Comparison of ENCODE assay signal across 1 cellular context in the genomic region with DNA sequence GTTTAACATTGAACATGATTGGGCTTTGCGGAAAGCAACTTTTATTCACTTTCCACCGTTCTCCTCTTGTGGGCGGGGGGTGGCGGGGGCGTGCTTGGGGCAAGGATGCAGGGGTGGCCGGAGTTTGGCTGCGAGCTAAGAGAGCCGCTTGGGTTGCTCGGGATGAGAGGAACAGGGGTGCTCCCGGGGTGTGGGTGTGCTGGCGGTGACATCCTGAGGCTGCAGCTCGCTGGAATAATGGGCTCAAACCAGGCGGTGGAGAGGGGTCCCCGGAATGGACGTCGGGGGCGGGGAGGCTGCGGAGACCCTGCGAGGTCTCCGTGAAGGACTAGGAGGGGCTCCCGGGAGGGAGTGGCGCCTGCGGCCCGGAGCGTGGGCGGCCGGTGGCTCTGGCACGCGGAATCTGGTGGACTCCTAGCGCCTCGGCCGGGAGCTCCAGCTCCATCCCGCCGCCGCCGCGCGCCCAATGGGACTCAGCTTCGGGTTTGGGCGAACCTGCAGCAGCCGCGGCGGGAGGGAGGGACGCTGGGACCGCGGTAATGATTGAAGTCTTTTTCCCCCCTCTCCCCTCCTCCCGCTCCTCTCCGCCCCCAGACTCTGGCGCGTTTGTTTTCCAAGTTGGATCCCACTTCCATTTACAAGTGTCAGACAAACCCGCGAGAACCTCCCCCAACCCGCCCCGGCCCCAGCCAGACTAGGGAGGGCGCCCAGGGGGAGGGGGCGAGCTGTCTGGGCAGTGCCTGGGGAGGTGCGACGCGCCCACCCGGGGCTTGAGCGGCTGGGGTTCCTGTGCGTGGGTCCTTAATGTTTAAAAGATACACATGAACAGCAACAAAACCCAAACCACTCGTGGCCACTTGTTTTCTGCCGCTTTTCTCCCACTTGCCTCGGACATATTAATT.
TF ChIP-seq lines count a peak whose summit lies in the region.

No MANE protein-coding gene starts in this region.

TF ChIP-seq in WTC11, 78 proteins besides CTCF, POLR2A, EP300 and RAD21 (continued from another document):
- TF ChIP-seq, protein P1, sequence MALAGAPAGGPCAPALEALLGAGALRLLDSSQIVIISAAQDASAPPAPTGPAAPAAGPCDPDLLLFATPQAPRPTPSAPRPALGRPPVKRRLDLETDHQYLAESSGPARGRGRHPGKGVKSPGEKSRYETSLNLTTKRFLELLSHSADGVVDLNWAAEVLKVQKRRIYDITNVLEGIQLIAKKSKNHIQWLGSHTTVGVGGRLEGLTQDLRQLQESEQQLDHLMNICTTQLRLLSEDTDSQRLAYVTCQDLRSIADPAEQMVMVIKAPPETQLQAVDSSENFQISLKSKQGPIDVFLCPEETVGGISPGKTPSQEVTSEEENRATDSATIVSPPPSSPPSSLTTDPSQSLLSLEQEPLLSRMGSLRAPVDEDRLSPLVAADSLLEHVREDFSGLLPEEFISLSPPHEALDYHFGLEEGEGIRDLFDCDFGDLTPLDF (CRISPR knock-in tag; IDR thresholded peaks at IDR 0.05): no peak
- TF ChIP-seq, protein P2, sequence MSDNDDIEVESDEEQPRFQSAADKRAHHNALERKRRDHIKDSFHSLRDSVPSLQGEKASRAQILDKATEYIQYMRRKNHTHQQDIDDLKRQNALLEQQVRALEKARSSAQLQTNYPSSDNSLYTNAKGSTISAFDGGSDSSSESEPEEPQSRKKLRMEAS (CRISPR knock-in tag; IDR thresholded peaks at IDR 0.05): no peak
- TF ChIP-seq ZNF423 (CRISPR knock-in tag; IDR thresholded peaks at IDR 0.05) (peak; percentile 20; the same call in 1 of the 2 replicates), GRHL2 (CRISPR knock-in tag; IDR thresholded peaks at IDR 0.05; ENCODE audit: insufficient replicate concordance, severe bottlenecking) (no peak), MLX (CRISPR knock-in tag; IDR thresholded peaks at IDR 0.05) (no peak), PRDM15 (CRISPR knock-in tag; IDR thresholded peaks at IDR 0.05) (peak; percentile 52; the same call in 1 of the 2 replicates), NFATC4 (CRISPR knock-in tag; IDR thresholded peaks at IDR 0.05) (no peak)
- TF ChIP-seq, protein P3, sequence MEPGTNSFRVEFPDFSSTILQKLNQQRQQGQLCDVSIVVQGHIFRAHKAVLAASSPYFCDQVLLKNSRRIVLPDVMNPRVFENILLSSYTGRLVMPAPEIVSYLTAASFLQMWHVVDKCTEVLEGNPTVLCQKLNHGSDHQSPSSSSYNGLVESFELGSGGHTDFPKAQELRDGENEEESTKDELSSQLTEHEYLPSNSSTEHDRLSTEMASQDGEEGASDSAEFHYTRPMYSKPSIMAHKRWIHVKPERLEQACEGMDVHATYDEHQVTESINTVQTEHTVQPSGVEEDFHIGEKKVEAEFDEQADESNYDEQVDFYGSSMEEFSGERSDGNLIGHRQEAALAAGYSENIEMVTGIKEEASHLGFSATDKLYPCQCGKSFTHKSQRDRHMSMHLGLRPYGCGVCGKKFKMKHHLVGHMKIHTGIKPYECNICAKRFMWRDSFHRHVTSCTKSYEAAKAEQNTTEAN (CRISPR knock-in tag; IDR thresholded peaks at IDR 0.05): peak; percentile 28; the same call in 1 of the 2 replicates
